In genomic region chr13:51271528-51272070, GRCh38 we compare ENCODE assay signal across 25 cellular contexts. TPM values are rescaled to one million over a fixed set of nuclear protein-coding genes. Genes with fewer than 3 reads are reported as not detected.
DNase-seq lines count a peak whose midpoint lies in the region; ATAC-seq, FAIRE-seq and TF ChIP-seq lines count a peak whose summit lies in the region.
"Had no signal": no experiment of that assay in that cellular context is flagged by ENCODE, and none has a peak within 500 bp of the region (broad histone marks: within the 10 kb centered on the region; RNA-seq: fewer than 3 reads in every experiment).

No MANE protein-coding gene starts in this region.

- 80 to 85% methylated on average over 10 of the region's 10 CpGs for WGBS in GM23248 (ENCODE audit: low coverage in 1 of 2, low lambda C conversion rate in 2 of 2, missing lambda C conversion rate in 2 of 2), 2 experiments

- H3K4me1 Mint-ChIP-seq in astrocyte (ENCODE audit: low read depth, unreplicated experiment), result peaks cover 19% of the 10 kb centered on the region

- H3K79me2 ChIP-seq in GM23248 (ENCODE audit: insufficient read depth) (no peaks in the 10 kb centered on the region), astrocyte (ENCODE audit: insufficient read depth, low read length) (no peaks in the 10 kb centered on the region), fibroblast of lung (ENCODE audit: control insufficient read depth, insufficient read depth, low read length) (no peaks in the 10 kb centered on the region)

- H3K27ac Mint-ChIP-seq in astrocyte (ENCODE audit: unreplicated experiment), result no peak overlapping the region
- H3K27ac Mint-ChIP-seq: neural progenitor cell; progenitor cell of endocrine pancreas; T-helper 2 cell treated with Interferon-gamma antibody and Interleukin-4, amounts not matched to agents 5 μg/mL and 100 μg/mL, for 36 hours had no signal

- no peak overlapping the region for H3K27ac ChIP-seq in GM23248
- H3K27ac ChIP-seq in astrocyte (ENCODE audit: low read depth, low read length), result no peak overlapping the region
- H3K27ac ChIP-seq in fibroblast of lung (ENCODE audit: insufficient read depth, low read length), result no peak overlapping the region
- H3K27ac ChIP-seq: ascending aorta; BLaER1 treated with 17β-estradiol and CSF1 and Interleukin-3, amounts not matched to agents 10 nM and 100 nM; neural progenitor cell; skin epidermis; WERI-Rb-1 had no signal

- no peak overlapping the region for H3K4me3 Mint-ChIP-seq in astrocyte (ENCODE audit: unreplicated experiment)
- H3K4me3 Mint-ChIP-seq: neural progenitor cell; T-helper 2 cell treated with Interferon-gamma antibody and Interleukin-4, amounts not matched to agents 5 μg/mL and 100 μg/mL, for 36 hours had no signal

- no peak for TF ChIP-seq CTCF in astrocyte (IDR thresholded peaks at IDR 0.05; ENCODE audit: insufficient read depth, low read depth, low read length)
- no peak for TF ChIP-seq CTCF in fibroblast of lung (conservative IDR thresholded peaks at IDR 0.05 in 1 of 2, IDR thresholded peaks at IDR 0.05 in 1 of 2; ENCODE audit: low read depth in 1 of 2, low read length in 2 of 2)

- no peaks in the 10 kb centered on the region for H3K9me3 Mint-ChIP-seq in astrocyte (ENCODE audit: unreplicated experiment)
- H3K9me3 Mint-ChIP-seq: activated naive CD4-positive, alpha-beta T cell treated with anti-CD3 and anti-CD28 coated beads, Interleukin-2, amount 50 U/mL, for 72 hours; neural progenitor cell; T-helper 2 cell treated with Interferon-gamma antibody and Interleukin-4, amounts not matched to agents 5 μg/mL and 100 μg/mL, for 36 hours had no signal

- H3K27me3 ChIP-seq in GM23248 (replicated peaks; ENCODE audit: insufficient read depth), result peaks cover 72% of the 10 kb centered on the region
- H3K27me3 ChIP-seq in astrocyte (ENCODE audit: insufficient read depth, low read length), result peaks cover 5% of the 10 kb centered on the region
- no peaks in the 10 kb centered on the region for H3K27me3 ChIP-seq in fibroblast of lung (ENCODE audit: control insufficient read depth, insufficient read depth, low read length)
- H3K27me3 ChIP-seq: ascending aorta; BLaER1 treated with 17β-estradiol and CSF1 and Interleukin-3, amounts not matched to agents 10 nM and 100 nM; neural progenitor cell had no signal

- H3K36me3 Mint-ChIP-seq in astrocyte (ENCODE audit: low read depth, unreplicated experiment), result no peaks in the 10 kb centered on the region
- H3K36me3 Mint-ChIP-seq: activated naive CD4-positive, alpha-beta T cell treated with anti-CD3 and anti-CD28 coated beads, Interleukin-2, amount 50 U/mL, for 72 hours; neural progenitor cell had no signal

- H3K9me3 ChIP-seq in GM23248 (ENCODE audit: low read depth) (no peaks in the 10 kb centered on the region), astrocyte (ENCODE audit: insufficient read depth, low read depth, low read length) (no peaks in the 10 kb centered on the region), fibroblast of lung (ENCODE audit: control insufficient read depth, insufficient read depth, low read depth, low read length) (no peaks in the 10 kb centered on the region)
- H3K9me3 ChIP-seq: ascending aorta; BLaER1 treated with 17β-estradiol and CSF1 and Interleukin-3, amounts not matched to agents 10 nM and 100 nM; Caco-2 had no signal

- H3K36me3 ChIP-seq in GM23248 (ENCODE audit: low read depth), result no peaks in the 10 kb centered on the region
- H3K36me3 ChIP-seq in astrocyte (ENCODE audit: insufficient read depth, low read length), result no peaks in the 10 kb centered on the region
- no peaks in the 10 kb centered on the region for H3K36me3 ChIP-seq in fibroblast of lung (ENCODE audit: control insufficient read depth, insufficient read depth, low read length)
- H3K36me3 ChIP-seq: ascending aorta; BLaER1 treated with 17β-estradiol and CSF1 and Interleukin-3, amounts not matched to agents 10 nM and 100 nM; WERI-Rb-1 had no signal

- H3F3A ChIP-seq in GM23248 (ENCODE audit: insufficient read depth), result no peaks in the 10 kb centered on the region

- no peak for FAIRE-seq in astrocyte (lab: Jason Lieb, UNC)
- FAIRE-seq: keratinocyte had no signal

- in situ Hi-C loops in GM23248 (cut with MboI), result no loop called here

- ATAC-seq in sciatic nerve (peak; percentile 71), GM19463 (IDR thresholded peaks at IDR 0.05; ENCODE audit: unreplicated experiment) (no peak)
- ATAC-seq: activated naive CD4-positive, alpha-beta T cell treated with anti-CD3 and anti-CD28 coated beads, Interleukin-2, amount 50 U/mL, for 72 hours had no signal

- peaks cover 2% of the 10 kb centered on the region for H3K27me3 Mint-ChIP-seq in astrocyte (ENCODE audit: low read depth, unreplicated experiment)
- H3K27me3 Mint-ChIP-seq: progenitor cell of endocrine pancreas had no signal

- H3K4me3 ChIP-seq in GM23248 (no peak overlapping the region), astrocyte (ENCODE audit: insufficient read depth, low read depth, low read length) (no peak overlapping the region), fibroblast of lung (replicated peaks in 1 of 4; ENCODE audit: control extremely low read depth in 1 of 4, insufficient read depth in 1 of 4, low read depth in 3 of 4, low read length in 4 of 4) (no peak overlapping the region)
- H3K4me3 ChIP-seq: ascending aorta; BLaER1 treated with 17β-estradiol and CSF1 and Interleukin-3, amounts not matched to agents 10 nM and 100 nM; neural progenitor cell; skin epidermis had no signal

- no peaks in the 10 kb centered on the region for H3K9me2 ChIP-seq in GM23248 (ENCODE audit: insufficient read depth)

- H3K4me1 ChIP-seq in GM23248 (ENCODE audit: insufficient read depth), result 0 out of 2 replicates have a peak, but pooled peaks cover 5% of the 10 kb centered on the region
- H3K4me1 ChIP-seq in astrocyte (ENCODE audit: insufficient read depth, low read length), result no peaks in the 10 kb centered on the region
- H3K4me1 ChIP-seq in fibroblast of lung (ENCODE audit: control insufficient read depth, extremely low read depth, insufficient read depth, low read length), result peaks cover 4% of the 10 kb centered on the region
- H3K4me1 ChIP-seq: ascending aorta; BLaER1 treated with 17β-estradiol and CSF1 and Interleukin-3, amounts not matched to agents 10 nM and 100 nM; Caco-2 had no signal

- intact Hi-C loops in sciatic nerve (cut with DNase I), result no loop called here

- H2AFZ ChIP-seq in GM23248 (no peak overlapping the region), astrocyte (ENCODE audit: low read depth, low read length) (no peak overlapping the region), fibroblast of lung (ENCODE audit: low read length) (no peak overlapping the region)
- H2AFZ ChIP-seq: neural progenitor cell had no signal

- H4K20me1 ChIP-seq in GM23248 (ENCODE audit: insufficient read depth), result no peaks in the 10 kb centered on the region
- no peaks in the 10 kb centered on the region for H4K20me1 ChIP-seq in astrocyte (ENCODE audit: insufficient read depth, low read length)
- no peaks in the 10 kb centered on the region for H4K20me1 ChIP-seq in fibroblast of lung (ENCODE audit: control insufficient read depth, extremely low read depth, insufficient read depth, low read length)
- H4K20me1 ChIP-seq: BLaER1 treated with 17β-estradiol and CSF1 and Interleukin-3, amounts not matched to agents 10 nM and 100 nM had no signal

- H3K4me2 ChIP-seq in GM23248 (ENCODE audit: unreplicated experiment) (no peak overlapping the region), astrocyte (ENCODE audit: low read length) (no peak overlapping the region), fibroblast of lung (ENCODE audit: extremely low read depth, insufficient read depth, low read length) (no peak overlapping the region)
- H3K4me2 ChIP-seq: BLaER1 treated with 17β-estradiol and CSF1 and Interleukin-3, amounts not matched to agents 10 nM and 100 nM; neural progenitor cell had no signal

- DNase-seq in GM23248, result peak; percentile 12
- peak; percentile 20 for DNase-seq in astrocyte (ENCODE audit: low read depth)
- peak; percentile 20 to 24 for DNase-seq in fibroblast of lung (ENCODE audit: low read depth in 2 of 2)
- DNase-seq in sciatic nerve (ENCODE audit: low spot score), result no peak
- DNase-seq in stimulated activated CD4-positive, alpha-beta T cell treated with anti-CD3 and anti-CD28 coated beads, Interleukin-12 subunit alpha, Interleukin-12 subunit beta, amount 100 ng/mL, for 4 hours, result no peak
- DNase-seq in activated CD4-positive, alpha-beta T cell treated with anti-CD3 and anti-CD28 coated beads, Interleukin-2, amount 50 U/mL, for 48 hours, result no peak
- DNase-seq: activated CD4-positive, alpha-beta T cell treated with anti-CD3 and anti-CD28 coated beads, Interleukin-2, amount 50 U/mL, for 1 hour; Caco-2; DMS79 treated with DMSO at 0.1 percent for 48 hours; effector CD8-positive, alpha-beta T cell; erythroblast; NCI-H1092; NCI-H187 treated with DMSO at 0.1 percent for 48 hours; NCI-H69; stimulated activated CD4-positive, alpha-beta T cell treated with anti-CD3 and anti-CD28 coated beads, Interleukin-1b, Interleukin-23, amount 100 ng/mL, for 48 hours; WERI-Rb-1 had no signal

- no peak overlapping the region for H3K9ac ChIP-seq in GM23248
- no peak overlapping the region for H3K9ac ChIP-seq in astrocyte (ENCODE audit: low read length)
- no peak overlapping the region for H3K9ac ChIP-seq in fibroblast of lung (ENCODE audit: insufficient read depth, low read length)
- H3K9ac ChIP-seq: BLaER1 treated with 17β-estradiol and CSF1 and Interleukin-3, amounts not matched to agents 10 nM and 100 nM; neural progenitor cell had no signal

RNA-seq across cellular contexts. Expression of gene FAM124A, which starts 49.4 kb away (rescaled TPM):
- total RNA-seq in GM23248 (2014; rRNA removed; shearing (Covaris generic)), result not detected in 2 replicates
- 0.10 TPM in 1 of 2 replicates, not detected in the other for polyA plus RNA-seq in GM23248 (2016; fragmentation: Nextera tagmentation; extraction: Ambion mirVana)
- 0.96 and 1.1 TPM in 2 replicates for total RNA-seq in astrocyte
- total RNA-seq in fibroblast of lung, result 2.6 and 4.8 TPM in 2 replicates
- 1.7 and 3.2 TPM in 2 replicates for polyA plus RNA-seq in fibroblast of lung
- polyA plus RNA-seq in fibroblast of lung (2012), result 1.8 and 2.7 TPM in 2 replicates
- polyA minus RNA-seq in fibroblast of lung (ENCODE audit: low replicate concordance), result 3.0 and 5.4 TPM in 2 replicates
- 19.2 TPM for total RNA-seq in sciatic nerve

Comparison
In these comparisons a context has a peak if more than half of its experiments do, and no peak if none do; other contexts are left out.
1. DNase-seq: peak in GM23248 (single experiment), astrocyte (single experiment) and fibroblast of lung (2 of 2); none in sciatic nerve (single experiment), stimulated activated CD4-positive, alpha-beta T cell treated with anti-CD3 and anti-CD28 coated beads, Interleukin-12 subunit alpha, Interleukin-12 subunit beta, amount 100 ng/mL, for 4 hours (single experiment) and activated CD4-positive, alpha-beta T cell treated with anti-CD3 and anti-CD28 coated beads, Interleukin-2, amount 50 U/mL, for 48 hours (0 of 2).